15 cellular contexts compared by ENCODE assay signal in the genomic region with DNA sequence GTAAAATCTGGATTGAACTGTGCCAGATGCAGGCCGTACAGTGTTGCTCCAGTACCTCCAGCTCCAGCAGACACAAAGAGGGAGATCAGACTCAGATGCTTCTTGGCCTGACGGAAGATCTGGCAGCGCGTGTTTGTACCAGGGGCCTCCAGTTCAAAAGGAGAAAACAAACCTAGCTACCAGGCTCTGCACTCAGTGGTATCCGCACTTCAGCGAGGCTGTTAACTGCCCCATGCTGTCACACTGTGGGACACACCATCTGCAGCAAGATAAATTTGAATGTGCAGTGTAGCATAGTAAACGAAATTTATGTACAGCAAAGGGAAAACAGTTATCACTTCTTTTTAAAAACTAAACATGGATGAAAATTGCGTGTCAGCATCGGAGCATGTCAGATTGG. TPM values are rescaled to one million over a fixed set of nuclear protein-coding genes. Genes with fewer than 3 reads are reported as not detected.
DNase-seq lines count a peak whose midpoint lies in the region; ATAC-seq and TF ChIP-seq lines count a peak whose summit lies in the region.
"Had no signal": no experiment of that assay in that cellular context is flagged by ENCODE, and none has a peak within 500 bp of the region (broad histone marks: within the 10 kb centered on the region; RNA-seq: fewer than 3 reads in every experiment).

No MANE protein-coding gene starts in this region.

- H3K4me1 ChIP-seq in A673 (ENCODE audit: insufficient read depth, low read length, poor library complexity, severe bottlenecking) (peaks cover 37% of the 10 kb centered on the region), DOHH2 (ENCODE audit: control insufficient read depth, low read length) (peaks cover 68% of the 10 kb centered on the region), heart left ventricle (peaks cover 8 to 78% (median 59%) of the 10 kb centered on the region in 12 donors), vagina (peaks cover 76% of the 10 kb centered on the region)

- peaks cover 10% of the 10 kb centered on the region for H3F3A ChIP-seq in DOHH2 (ENCODE audit: control insufficient read depth, insufficient read depth)

- H3K27me3 ChIP-seq in A673 (replicated peaks; ENCODE audit: insufficient read depth, low read depth, low read length, poor library complexity) (no peaks in the 10 kb centered on the region), DOHH2 (ENCODE audit: control insufficient read depth, low read length) (no peaks in the 10 kb centered on the region), heart left ventricle (no peaks in the 10 kb centered on the region), vagina (no peaks in the 10 kb centered on the region)
- H3K27me3 ChIP-seq: upper lobe of right lung had no signal

- CTCF ChIA-PET in A673 (lab: Charles Lee) = no interaction called here

- POLR2A ChIA-PET in A673 (lab: Charles Lee; ENCODE audit: low non-redundant PET) = interaction anchor here (0.7 kb wide), 1 partner anchor 150 kb away, joined by 3 read pairs; no protein-coding TSS in a partner anchor

- H3K27ac ChIP-seq in A673 (ENCODE audit: low read depth, low read length, poor library complexity, severe bottlenecking) (peak overlapping the region; percentile 50), DOHH2 (ENCODE audit: low read depth, low read length) (peak overlapping the region; percentile 93), heart left ventricle (no peak overlapping the region), vagina (no peak overlapping the region)
- H3K27ac ChIP-seq: upper lobe of right lung had no signal

- H3K4me3 ChIP-seq in A673 (ENCODE audit: low read depth, low read length, poor library complexity, severe bottlenecking) (no peak overlapping the region), DOHH2 (ENCODE audit: low read length) (peak overlapping the region; percentile 71), heart left ventricle (no peak overlapping the region), vagina (no peak overlapping the region)
- H3K4me3 ChIP-seq: upper lobe of right lung had no signal

- WGBS in heart left ventricle, 4 donors = 80 to 88% (median 85%) methylated on average over 9 of the region's 9 CpGs

- H3K4me2 ChIP-seq in DOHH2 (ENCODE audit: low read length) = peak overlapping the region; percentile 96

- peak overlapping the region; percentile 85 for H3K4me3 Mint-ChIP-seq in glutamatergic neuron (ENCODE audit: unreplicated experiment)

- no peaks in the 10 kb centered on the region for H3K36me3 Mint-ChIP-seq in glutamatergic neuron (ENCODE audit: unreplicated experiment)

- ATAC-seq in heart left ventricle = no peak
- ATAC-seq: right cardiac atrium, upper lobe of right lung had no signal

- DNase-seq in A673 (ENCODE audit: low spot score) = no peak
- DNase-seq in glutamatergic neuron = no peak
- DNase-seq in heart left ventricle = no peak
- no peak for DNase-seq in NCI-H1436 treated with DMSO at 0.1 percent for 48 hours (lab: John Stamatoyannopoulos, UW)
- no peak for DNase-seq in NCI-H1105 (lab: John Stamatoyannopoulos, UW)
- DNase-seq in vagina (ENCODE audit: extremely low spot score in 2 of 2) = no peak
- DNase-seq: activated naive CD4-positive, alpha-beta T cell; DND-41; foreskin fibroblast; NCI-H2171; right cardiac atrium; stimulated activated CD4-positive, alpha-beta T cell treated with anti-CD3 and anti-CD28 coated beads, Interleukin-1b, Interleukin-23, amount 100 ng/mL, for 48 hours; upper lobe of right lung had no signal

- H3K27me3 Mint-ChIP-seq in glutamatergic neuron (ENCODE audit: unreplicated experiment) = peaks cover 7% of the 10 kb centered on the region

- peaks cover 100% of the 10 kb centered on the region for H3K79me2 ChIP-seq in DOHH2 (ENCODE audit: control insufficient read depth, low read length)

- no TSS peak for BruUV-seq in A673 (replicated peaks; lab: Mats Ljungman, UMichigan)

- H3K9me3 ChIP-seq in A673 (ENCODE audit: low read depth, low read length, poor library complexity, severe bottlenecking) (no peaks in the 10 kb centered on the region), DOHH2 (ENCODE audit: control insufficient read depth, insufficient read depth, low read length) (no peaks in the 10 kb centered on the region), heart left ventricle (no peaks in the 10 kb centered on the region), vagina (no peaks in the 10 kb centered on the region)
- H3K9me3 ChIP-seq: upper lobe of right lung had no signal

- TF ChIP-seq CTCF in A673 (conservative IDR thresholded peaks at IDR 0.05; ENCODE audit: low read depth, low read length) (no peak), DOHH2 (IDR thresholded peaks at IDR 0.05; ENCODE audit: low read depth, low read length, poor library complexity, severe bottlenecking) (no peak), glutamatergic neuron (IDR thresholded peaks at IDR 0.05; ENCODE audit: partially characterized antibody, unreplicated experiment) (no peak), heart left ventricle (IDR thresholded peaks at IDR 0.05) (no peak), vagina (IDR thresholded peaks at IDR 0.05) (no peak)

- peaks cover 27% of the 10 kb centered on the region for H3K4me1 Mint-ChIP-seq in glutamatergic neuron (ENCODE audit: low read depth, unreplicated experiment)

- peaks cover 7% of the 10 kb centered on the region for H3K9me3 Mint-ChIP-seq in glutamatergic neuron (ENCODE audit: unreplicated experiment)

- H3K36me3 ChIP-seq in A673 (ENCODE audit: insufficient read depth, low read length, poor library complexity, severe bottlenecking) (peaks cover 24% of the 10 kb centered on the region), DOHH2 (ENCODE audit: control insufficient read depth, low read length) (peaks cover 35% of the 10 kb centered on the region), heart left ventricle (peaks cover 0 to 20% (median 5%) of the 10 kb centered on the region in 9 donors), vagina (peaks cover 0 to 10% of the 10 kb centered on the region in 2 donors)

- peak; percentile 45; the same call in 1 of the 2 replicates for TF ChIP-seq POLR2A in Raji (IDR thresholded peaks at IDR 0.05; ENCODE audit: insufficient read depth, low read depth, low read length)
- TF ChIP-seq POLR2A in heart left ventricle (IDR thresholded peaks at IDR 0.05) = no peak
- TF ChIP-seq POLR2A in vagina (IDR thresholded peaks at IDR 0.05) = no peak

- H3K9me2 ChIP-seq in DOHH2 (replicated peaks; ENCODE audit: control insufficient read depth, low read length) = no peaks in the 10 kb centered on the region

- peak overlapping the region; percentile 87 for H3K27ac Mint-ChIP-seq in glutamatergic neuron (ENCODE audit: unreplicated experiment)

- intact Hi-C loops in A673 (cut with micrococcal nuclease; ENCODE audit: unreplicated experiment) = no loop called here
- intact Hi-C loops in heart left ventricle (cut with DNase I) = loop anchor here in 5 of 10 donors (5.0 to 10.0 kb wide), 4 partner anchors 115 to 345 kb away; partner anchors contain the start of genes HSP90AA1 (in 2 of the 5) and ZNF839 (in 2 of the 5)
- intact Hi-C loops in vagina (cut with DNase I) = no loop called here

- H4K20me1 ChIP-seq in DOHH2 (ENCODE audit: control insufficient read depth, insufficient read depth, low read depth, low read length) = peaks cover 6% of the 10 kb centered on the region

RNA-seq across cellular contexts. Expression of gene DYNC1H1, which starts 5.1 kb away (rescaled TPM):
- total RNA-seq in A673 (2021) (794 and 833 TPM in 2 replicates), glutamatergic neuron (ENCODE audit: unreplicated experiment) (2,051 TPM), heart left ventricle (100 to 1,000 TPM; 291 to 942 (median 603) TPM), vagina (499 TPM)
- 100 to 1,000 TPM; 164 to 259 TPM for polyA plus RNA-seq in heart left ventricle

Comparison
In these comparisons a context has a peak if more than half of its experiments do, and no peak if none do; other contexts are left out.
1. H3K27ac ChIP-seq: peak in A673 (single experiment) and DOHH2 (single experiment); none in heart left ventricle (0 of 12) and vagina (single experiment).